In genomic region chr13:48494874-48495273, GRCh38 we compare ENCODE assay signal across 33 cellular contexts. TPM values are rescaled to one million over a fixed set of nuclear protein-coding genes. Genes with fewer than 3 reads are reported as not detected.
DNase-seq lines count a peak whose midpoint lies in the region; ATAC-seq and TF ChIP-seq lines count a peak whose summit lies in the region.
"Had no signal": no experiment of that assay in that cellular context is flagged by ENCODE, and none has a peak within 500 bp of the region (broad histone marks: within the 10 kb centered on the region; RNA-seq: fewer than 3 reads in every experiment).

No MANE protein-coding gene starts in this region.

- no peak for TF ChIP-seq POLR2A in uterus (IDR thresholded peaks at IDR 0.05)

- no peak for DNase-seq in activated CD8-positive, alpha-beta T cell treated with anti-CD3 and anti-CD28 coated beads, Interleukin-2, amount 10 ng/mL, durations not matched to agents 7 days and 5 days
- DNase-seq in activated CD8-positive, alpha-beta T cell treated with anti-CD3 and anti-CD28 coated beads for 36 hours: no peak
- no peak for DNase-seq in endothelial cell (ENCODE audit: low spot score)
- no peak for DNase-seq in uterus
- no peak for DNase-seq in T1000 (lab: John Stamatoyannopoulos, UW)
- DNase-seq in NOMO-1 (lab: John Stamatoyannopoulos, UW; ENCODE audit: unreplicated experiment in 2 of 2): no peak
- DNase-seq: activated naive CD4-positive, alpha-beta T cell; activated T-cell treated with anti-CD3 and anti-CD28 coated beads, Interleukin-2, amount 50 U/mL, for 72 hours; CD4-positive, alpha-beta T cell; colonic mucosa; DMS79 treated with DMSO at 0.1 percent for 48 hours; effector CD8-positive, alpha-beta T cell; erythroblast; GF-D8; glutamatergic neuron; GOT3; lower lobe of right lung; MG63; naive thymus-derived CD4-positive, alpha-beta T cell; NCI-H1105; NCI-H1930; NCI-H524 treated with DMSO at 0.1 percent for 48 hours; PC-9; psoas muscle; SK-N-SH; stimulated activated CD4-positive, alpha-beta T cell treated with anti-CD3 and anti-CD28 coated beads, Interleukin-15, amount 100 ng/mL, for 24 hours; stimulated activated CD4-positive, alpha-beta T cell treated with anti-CD3 and anti-CD28 coated beads, Interleukin-4, amount 100 ng/mL, for 4 hours; transverse colon had no signal

- CTCF ChIA-PET in activated CD8-positive, alpha-beta T cell treated with anti-CD3 and anti-CD28 coated beads, Interleukin-2, amount 10 ng/mL, durations not matched to agents 7 days and 5 days (lab: Charles Lee): interaction anchor here (2.8 to 3.1 kb wide), 2 partner anchors 9 to 85 kb away, joined by 9 to 19 read pairs; no protein-coding TSS in a partner anchor
- CTCF ChIA-PET in activated CD8-positive, alpha-beta T cell treated with anti-CD3 and anti-CD28 coated beads for 36 hours (lab: Charles Lee): interaction anchor here (0.6 to 1.5 kb wide), 3 partner anchors 10 to 457 kb away, joined by 3 to 7 read pairs (median 3); partner anchors contain the start of gene NUDT15

- H3K27ac Mint-ChIP-seq in activated CD8-positive, alpha-beta T cell treated with anti-CD3 and anti-CD28 coated beads, Interleukin-2, amount 10 ng/mL, durations not matched to agents 7 days and 5 days: no peak overlapping the region
- H3K27ac Mint-ChIP-seq in activated CD8-positive, alpha-beta T cell treated with anti-CD3 and anti-CD28 coated beads for 36 hours: no peak overlapping the region
- peak overlapping the region; percentile 91 for H3K27ac Mint-ChIP-seq in endothelial cell (ENCODE audit: unreplicated experiment)
- H3K27ac Mint-ChIP-seq: activated T-cell treated with anti-CD3 and anti-CD28 coated beads, Interleukin-2, amount 50 U/mL, for 72 hours; CD4-positive, alpha-beta T cell; stimulated activated effector memory CD8-positive, alpha-beta T cell treated with anti-CD3 and anti-CD28 coated beads, Interleukin-12 subunit alpha, Interleukin-12 subunit beta, amount 100 ng/mL, for 72 hours; T-helper 1 cell treated with Interleukin-12 subunit alpha and Interleukin-12 subunit beta and Interleukin-4 antibody, amounts not matched to agents 30 μg/mL and 1 μg/mL, for 36 hours had no signal

- peaks cover 29% of the 10 kb centered on the region for H3K36me3 Mint-ChIP-seq in activated CD8-positive, alpha-beta T cell treated with anti-CD3 and anti-CD28 coated beads, Interleukin-2, amount 10 ng/mL, durations not matched to agents 7 days and 5 days (ENCODE audit: low read depth)
- H3K36me3 Mint-ChIP-seq in activated CD8-positive, alpha-beta T cell treated with anti-CD3 and anti-CD28 coated beads for 36 hours (ENCODE audit: low read depth): peaks cover 2% of the 10 kb centered on the region
- H3K36me3 Mint-ChIP-seq in endothelial cell (ENCODE audit: low read depth, unreplicated experiment): peaks cover 26% of the 10 kb centered on the region

- H3K27me3 ChIP-seq in OCI-LY3 (ENCODE audit: low read depth, low read length) (no peaks in the 10 kb centered on the region), uterus (no peaks in the 10 kb centered on the region)
- H3K27me3 ChIP-seq: colonic mucosa, MG63, transverse colon had no signal

- no peaks in the 10 kb centered on the region for H3K27me3 Mint-ChIP-seq in activated CD8-positive, alpha-beta T cell treated with anti-CD3 and anti-CD28 coated beads, Interleukin-2, amount 10 ng/mL, durations not matched to agents 7 days and 5 days (ENCODE audit: low read depth)
- H3K27me3 Mint-ChIP-seq in activated CD8-positive, alpha-beta T cell treated with anti-CD3 and anti-CD28 coated beads for 36 hours: no peaks in the 10 kb centered on the region
- peaks cover 4% of the 10 kb centered on the region for H3K27me3 Mint-ChIP-seq in endothelial cell (ENCODE audit: unreplicated experiment)
- H3K27me3 Mint-ChIP-seq: CD4-positive, alpha-beta T cell; naive thymus-derived CD4-positive, alpha-beta T cell had no signal

- H3K4me3 Mint-ChIP-seq in activated CD8-positive, alpha-beta T cell treated with anti-CD3 and anti-CD28 coated beads, Interleukin-2, amount 10 ng/mL, durations not matched to agents 7 days and 5 days: peak overlapping the region; percentile 25
- no peak overlapping the region for H3K4me3 Mint-ChIP-seq in activated CD8-positive, alpha-beta T cell treated with anti-CD3 and anti-CD28 coated beads for 36 hours
- no peak overlapping the region for H3K4me3 Mint-ChIP-seq in endothelial cell (ENCODE audit: unreplicated experiment)
- H3K4me3 Mint-ChIP-seq: activated T-cell treated with anti-CD3 and anti-CD28 coated beads, Interleukin-2, amount 50 U/mL, for 72 hours; CD4-positive, alpha-beta T cell; naive thymus-derived CD4-positive, alpha-beta T cell; stimulated activated effector memory CD8-positive, alpha-beta T cell treated with anti-CD3 and anti-CD28 coated beads, Interleukin-12 subunit alpha, Interleukin-12 subunit beta, amount 100 ng/mL, for 72 hours; T-helper 1 cell treated with Interleukin-12 subunit alpha and Interleukin-12 subunit beta and Interleukin-4 antibody, amounts not matched to agents 30 μg/mL and 1 μg/mL, for 36 hours had no signal

- ATAC-seq in activated CD8-positive, alpha-beta T cell treated with anti-CD3 and anti-CD28 coated beads, Interleukin-2, amount 10 ng/mL, durations not matched to agents 7 days and 5 days: no peak
- ATAC-seq in activated CD8-positive, alpha-beta T cell treated with anti-CD3 and anti-CD28 coated beads for 36 hours: no peak
- ATAC-seq in GM19467 (IDR thresholded peaks at IDR 0.05; ENCODE audit: unreplicated experiment): no peak
- ATAC-seq: activated T-cell treated with anti-CD3 and anti-CD28 coated beads, Interleukin-2, amount 50 U/mL, for 72 hours; lower lobe of right lung; naive thymus-derived CD4-positive, alpha-beta T cell; psoas muscle; Right ventricle myocardium inferior; stimulated activated effector memory CD8-positive, alpha-beta T cell treated with anti-CD3 and anti-CD28 coated beads, Interleukin-12 subunit alpha, Interleukin-12 subunit beta, amount 100 ng/mL, for 72 hours had no signal

- no peak overlapping the region for H2AFZ ChIP-seq in OCI-LY3 (ENCODE audit: low read depth, low read length)
- H2AFZ ChIP-seq: PC-9 had no signal

- H3K36me3 ChIP-seq in OCI-LY3 (replicated peaks; ENCODE audit: low read depth, low read length): peaks cover 34% of the 10 kb centered on the region
- H3K36me3 ChIP-seq in uterus: no peaks in the 10 kb centered on the region
- H3K36me3 ChIP-seq: colonic mucosa, MG63, transverse colon had no signal

- intact Hi-C loops in activated CD8-positive, alpha-beta T cell treated with anti-CD3 and anti-CD28 coated beads for 36 hours (cut with micrococcal nuclease): loop anchor here (10.0 kb wide), 1 partner anchor 90 kb away; no protein-coding TSS in a partner anchor
- intact Hi-C loops in uterus (cut with DNase I; ENCODE audit: low total_unique reads): no loop called here

- no peaks in the 10 kb centered on the region for H4K20me1 ChIP-seq in OCI-LY3 (ENCODE audit: insufficient read depth, low read length)

- no peak overlapping the region for H3K4me2 ChIP-seq in OCI-LY3 (ENCODE audit: low read length)
- H3K4me2 ChIP-seq: PC-9, SK-N-SH had no signal

- H3K4me1 ChIP-seq in OCI-LY3 (ENCODE audit: low read length): peaks cover 82% of the 10 kb centered on the region
- no peaks in the 10 kb centered on the region for H3K4me1 ChIP-seq in uterus
- H3K4me1 ChIP-seq: colonic mucosa had no signal

- H3K9me3 Mint-ChIP-seq in activated CD8-positive, alpha-beta T cell treated with anti-CD3 and anti-CD28 coated beads, Interleukin-2, amount 10 ng/mL, durations not matched to agents 7 days and 5 days (ENCODE audit: insufficient read depth): no peaks in the 10 kb centered on the region
- H3K9me3 Mint-ChIP-seq in activated CD8-positive, alpha-beta T cell treated with anti-CD3 and anti-CD28 coated beads for 36 hours: no peaks in the 10 kb centered on the region
- no peaks in the 10 kb centered on the region for H3K9me3 Mint-ChIP-seq in endothelial cell (ENCODE audit: unreplicated experiment)
- H3K9me3 Mint-ChIP-seq: activated T-cell treated with anti-CD3 and anti-CD28 coated beads, Interleukin-2, amount 50 U/mL, for 72 hours; CD4-positive, alpha-beta T cell; naive thymus-derived CD4-positive, alpha-beta T cell; stimulated activated effector memory CD8-positive, alpha-beta T cell treated with anti-CD3 and anti-CD28 coated beads, Interleukin-12 subunit alpha, Interleukin-12 subunit beta, amount 100 ng/mL, for 72 hours; T-helper 1 cell treated with Interleukin-12 subunit alpha and Interleukin-12 subunit beta and Interleukin-4 antibody, amounts not matched to agents 30 μg/mL and 1 μg/mL, for 36 hours had no signal

- peaks cover 63% of the 10 kb centered on the region for H3K4me1 Mint-ChIP-seq in activated CD8-positive, alpha-beta T cell treated with anti-CD3 and anti-CD28 coated beads, Interleukin-2, amount 10 ng/mL, durations not matched to agents 7 days and 5 days (ENCODE audit: low read depth)
- peaks cover 27% of the 10 kb centered on the region for H3K4me1 Mint-ChIP-seq in activated CD8-positive, alpha-beta T cell treated with anti-CD3 and anti-CD28 coated beads for 36 hours (ENCODE audit: low read depth)
- H3K4me1 Mint-ChIP-seq in endothelial cell (ENCODE audit: unreplicated experiment): peaks cover 21% of the 10 kb centered on the region

- no peak overlapping the region for H3K9ac ChIP-seq in OCI-LY3 (ENCODE audit: low read length)
- H3K9ac ChIP-seq: SK-N-SH had no signal

- H3K9me3 ChIP-seq in OCI-LY3 (ENCODE audit: insufficient read depth, low read length) (no peaks in the 10 kb centered on the region), uterus (no peaks in the 10 kb centered on the region)
- H3K9me3 ChIP-seq: colonic mucosa, lower lobe of right lung, MG63, psoas muscle, SK-N-SH, transverse colon had no signal

- no peak overlapping the region for H3K4me3 ChIP-seq in OCI-LY3 (ENCODE audit: low read length)
- no peak overlapping the region for H3K4me3 ChIP-seq in uterus
- H3K4me3 ChIP-seq: colonic mucosa, lower lobe of right lung, MG63, PC-9, psoas muscle, transverse colon had no signal

- H3K27ac ChIP-seq in OCI-LY3 (ENCODE audit: low read length) (peak overlapping the region; percentile 95), uterus (peak overlapping the region; percentile 0 to 60)
- H3K27ac ChIP-seq: colonic mucosa, lower lobe of right lung, PC-9, psoas muscle had no signal

- H3K79me2 ChIP-seq in OCI-LY3 (ENCODE audit: low read length): no peaks in the 10 kb centered on the region

- POLR2A ChIA-PET in activated CD8-positive, alpha-beta T cell treated with anti-CD3 and anti-CD28 coated beads, Interleukin-2, amount 10 ng/mL, durations not matched to agents 7 days and 5 days (lab: Charles Lee): interaction anchor here (0.7 to 1.0 kb wide), 2 partner anchors 38 to 192 kb away, joined by 3 to 4 read pairs; partner anchors contain the start of genes RB1 and RCBTB2
- POLR2A ChIA-PET in activated CD8-positive, alpha-beta T cell treated with anti-CD3 and anti-CD28 coated beads for 36 hours (lab: Charles Lee): interaction anchor here (1.0 to 1.1 kb wide), 2 partner anchors 67 to 68 kb away, joined by 3 read pairs; no protein-coding TSS in a partner anchor

- no peak for TF ChIP-seq CTCF in activated CD8-positive, alpha-beta T cell treated with anti-CD3 and anti-CD28 coated beads for 36 hours (IDR thresholded peaks at IDR 0.05)
- TF ChIP-seq CTCF in OCI-LY3 (IDR thresholded peaks at IDR 0.05; ENCODE audit: low read depth, low read length): no peak
- no peak for TF ChIP-seq CTCF in endothelial cell (IDR thresholded peaks at IDR 0.05; ENCODE audit: unreplicated experiment)
- no peak for TF ChIP-seq CTCF in uterus (IDR thresholded peaks at IDR 0.05)

RNA-seq across cellular contexts. Expression of gene RCBTB2, which starts 38.0 kb away (rescaled TPM):
- total RNA-seq in activated CD8-positive, alpha-beta T cell treated with anti-CD3 and anti-CD28 coated beads, Interleukin-2, amount 10 ng/mL, durations not matched to agents 7 days and 5 days: 10 to 100 TPM; 31.0 to 31.5 TPM
- total RNA-seq in activated CD8-positive, alpha-beta T cell treated with anti-CD3 and anti-CD28 coated beads for 36 hours: 1 to 10 TPM; 1.6 to 2.2 TPM
- total RNA-seq in endothelial cell (ENCODE audit: unreplicated experiment) (71.0 TPM), uterus (10 to 100 TPM in 2 of 4 donors, 1 to 10 TPM in 2; 2.6 to 72.0 (median 9.5) TPM)
